1 cellular context compared by ENCODE assay signal in the genomic region with DNA sequence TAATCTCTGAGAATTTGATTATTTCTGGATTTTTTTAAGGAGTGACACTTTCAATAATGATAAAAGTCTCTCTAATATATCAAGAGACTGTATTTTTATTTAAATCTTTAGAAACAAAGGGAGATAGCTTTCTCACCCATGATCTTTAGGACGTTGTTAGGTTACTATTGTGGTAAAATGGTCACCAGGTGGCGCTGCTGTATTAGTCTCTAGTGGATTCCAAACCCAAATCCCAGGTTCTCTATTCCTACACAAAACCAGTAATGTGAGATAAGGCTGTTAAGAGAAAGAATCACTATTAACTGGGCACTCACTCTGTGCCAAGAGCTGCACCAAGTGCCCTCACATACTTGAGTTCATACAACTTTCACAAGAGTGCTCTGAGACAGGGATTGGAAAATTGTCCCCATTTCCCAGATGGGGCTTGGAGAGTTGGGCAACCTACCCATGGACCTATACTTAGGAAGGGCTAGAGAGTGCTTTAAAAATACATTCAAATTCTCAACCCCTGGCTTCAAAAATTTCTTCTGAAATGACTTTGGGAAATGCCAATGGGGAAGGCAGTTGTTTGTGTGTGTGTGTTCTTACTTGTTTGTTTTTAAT.
A peak's percentile ranks its signal among the peaks of the same experiment; 100 is the strongest.
TF ChIP-seq lines count a peak whose summit lies in the region.

No MANE protein-coding gene starts in this region.

TF ChIP-seq in endothelial cell of umbilical vein, 7 proteins besides CTCF, POLR2A, EP300 and RAD21:
- TF ChIP-seq POLR2AphosphoS5 (IDR thresholded peaks at IDR 0.05; ENCODE audit: insufficient read depth, low read depth, low read length) (no peak), EZH2 (IDR thresholded peaks at IDR 0.05; ENCODE audit: borderline replicate concordance, low read depth, low read length, severe bottlenecking) (no peak), MYC (IDR thresholded peaks at IDR 0.05; ENCODE audit: low read depth, low read length) (no peak), FOS (IDR thresholded peaks at IDR 0.05; ENCODE audit: borderline replicate concordance, insufficient read depth, low read length) (no peak), JUN (IDR thresholded peaks at IDR 0.05; ENCODE audit: borderline replicate concordance, insufficient read depth, insufficient read length, low read depth) (no peak), GATA2 (IDR thresholded peaks at IDR 0.05; ENCODE audit: insufficient read depth, insufficient read length, low read depth, low read length) (peak; percentile 23)
- TF ChIP-seq, protein P1, sequence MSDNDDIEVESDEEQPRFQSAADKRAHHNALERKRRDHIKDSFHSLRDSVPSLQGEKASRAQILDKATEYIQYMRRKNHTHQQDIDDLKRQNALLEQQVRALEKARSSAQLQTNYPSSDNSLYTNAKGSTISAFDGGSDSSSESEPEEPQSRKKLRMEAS (IDR thresholded peaks at IDR 0.05; ENCODE audit: insufficient read depth, insufficient read length), result no peak
